Comparison of ENCODE assay signal across 1 cellular context in genomic region chr6:151630387-151630786, GRCh38.
TF ChIP-seq lines count a peak whose summit lies in the region.

No MANE protein-coding gene starts in this region.

TF ChIP-seq in H1, 55 proteins besides CTCF, POLR2A, EP300 and RAD21:
- TF ChIP-seq BCL11A (IDR thresholded peaks at IDR 0.05; ENCODE audit: low read depth in 2 of 2, low read length in 2 of 2) (no peak), BRCA1 (IDR thresholded peaks at IDR 0.05; ENCODE audit: low read depth, low read length) (no peak), ATF3 (IDR thresholded peaks at IDR 0.05; ENCODE audit: insufficient read depth, low read depth, low read length) (no peak), PHF8 (conservative IDR thresholded peaks at IDR 0.05; ENCODE audit: low read depth, low read length) (no peak), ATF2 (IDR thresholded peaks at IDR 0.05; ENCODE audit: low read length) (no peak), CTBP2 (IDR thresholded peaks at IDR 0.05; ENCODE audit: borderline replicate concordance, insufficient read depth, insufficient read length, low read length) (no peak), TAF1 (IDR thresholded peaks at IDR 0.05; ENCODE audit: low read depth, low read length) (no peak), JUN (IDR thresholded peaks at IDR 0.05; ENCODE audit: low read depth, low read length) (no peak), E2F6 (IDR thresholded peaks at IDR 0.05) (no peak), SP1 (IDR thresholded peaks at IDR 0.05; ENCODE audit: low read depth, low read length) (no peak), MAX (IDR thresholded peaks at IDR 0.05) (no peak), GTF2F1 (IDR thresholded peaks at IDR 0.05; ENCODE audit: borderline replicate concordance, low read depth, low read length) (no peak), KDM1A (IDR thresholded peaks at IDR 0.05; ENCODE audit: borderline replicate concordance, low read length) (no peak), CHD7 (IDR thresholded peaks at IDR 0.05; ENCODE audit: insufficient replicate concordance, low read length) (no peak), GABPA (IDR thresholded peaks at IDR 0.05; ENCODE audit: borderline replicate concordance, insufficient read depth, low read length) (no peak), CEBPB (IDR thresholded peaks at IDR 0.05; ENCODE audit: low read depth, low read length) (no peak)
TF ChIP-seq in H1: peak in this region for 0.
